8 cellular contexts compared by ENCODE assay signal in genomic region chr6:71287926-71288227, GRCh38.
DNase-seq lines count a peak whose midpoint lies in the region; ATAC-seq and TF ChIP-seq lines count a peak whose summit lies in the region.

No MANE protein-coding gene starts in this region.

- peak overlapping the region; percentile 32 for H3K27ac Mint-ChIP-seq in stimulated activated naive CD8-positive, alpha-beta T cell treated with anti-CD3 and anti-CD28 coated beads, Interleukin-15, Interleukin-2, amounts not matched to agents 100 ng/mL and 50 ng/mL, for 24 hours
- H3K27ac Mint-ChIP-seq in central memory CD8-positive, alpha-beta T cell (ENCODE audit: low read depth), result peak overlapping the region; percentile 84

- H3K9me3 Mint-ChIP-seq in stimulated activated naive CD8-positive, alpha-beta T cell treated with anti-CD3 and anti-CD28 coated beads, Interleukin-15, Interleukin-2, amounts not matched to agents 100 ng/mL and 50 ng/mL, for 24 hours, result no peaks in the 10 kb centered on the region
- H3K9me3 Mint-ChIP-seq in central memory CD8-positive, alpha-beta T cell, result no peaks in the 10 kb centered on the region

- no peaks in the 10 kb centered on the region for H3K27me3 Mint-ChIP-seq in stimulated activated naive CD8-positive, alpha-beta T cell treated with anti-CD3 and anti-CD28 coated beads, Interleukin-15, Interleukin-2, amounts not matched to agents 100 ng/mL and 50 ng/mL, for 24 hours
- H3K27me3 Mint-ChIP-seq in central memory CD8-positive, alpha-beta T cell, result no peaks in the 10 kb centered on the region

- H3K36me3 Mint-ChIP-seq in stimulated activated naive CD8-positive, alpha-beta T cell treated with anti-CD3 and anti-CD28 coated beads, Interleukin-15, Interleukin-2, amounts not matched to agents 100 ng/mL and 50 ng/mL, for 24 hours (ENCODE audit: low read depth), result peaks cover 5% of the 10 kb centered on the region
- H3K36me3 Mint-ChIP-seq in central memory CD8-positive, alpha-beta T cell (ENCODE audit: insufficient read depth), result peaks cover 3% of the 10 kb centered on the region

- H3K4me3 Mint-ChIP-seq in stimulated activated naive CD8-positive, alpha-beta T cell treated with anti-CD3 and anti-CD28 coated beads, Interleukin-15, Interleukin-2, amounts not matched to agents 100 ng/mL and 50 ng/mL, for 24 hours, result peak overlapping the region; percentile 75
- H3K4me3 Mint-ChIP-seq in central memory CD8-positive, alpha-beta T cell, result peak overlapping the region; percentile 83

- no peak for ATAC-seq in stimulated activated naive CD8-positive, alpha-beta T cell treated with anti-CD3 and anti-CD28 coated beads, Interleukin-15, Interleukin-2, amounts not matched to agents 100 U/mL and 50 U/mL, for 24 hours
- ATAC-seq in central memory CD8-positive, alpha-beta T cell (replicated peaks; ENCODE audit: extremely low read depth, poor library complexity, severe bottlenecking), result no peak
- no peak for ATAC-seq in GM19328 (IDR thresholded peaks at IDR 0.05; ENCODE audit: unreplicated experiment)
- no peak for ATAC-seq in HG02759 (IDR thresholded peaks at IDR 0.05; ENCODE audit: unreplicated experiment)

- H3K4me1 Mint-ChIP-seq in stimulated activated naive CD8-positive, alpha-beta T cell treated with anti-CD3 and anti-CD28 coated beads, Interleukin-15, Interleukin-2, amounts not matched to agents 100 ng/mL and 50 ng/mL, for 24 hours (ENCODE audit: low read depth), result peaks cover 42% of the 10 kb centered on the region
- peaks cover 42% of the 10 kb centered on the region for H3K4me1 Mint-ChIP-seq in central memory CD8-positive, alpha-beta T cell

- POLR2A ChIA-PET in HEK293T (lab: Yijun Ruan, JAX), result interaction anchor here (0.7 to 2.1 kb wide), 8 partner anchors 8 to 98 kb away, joined by 3 to 6 read pairs (median 4); no protein-coding TSS in a partner anchor

- no peak for DNase-seq in stimulated activated naive CD8-positive, alpha-beta T cell treated with anti-CD3 and anti-CD28 coated beads, Interleukin-15, Interleukin-2, amounts not matched to agents 100 U/mL and 50 U/mL, for 24 hours
- no peak for DNase-seq in central memory CD8-positive, alpha-beta T cell (ENCODE audit: low spot score in 2 of 2)
- DNase-seq in midbrain (lab: John Stamatoyannopoulos, UW) (peak; percentile 61), CD1c-positive myeloid dendritic cell (ENCODE audit: extremely low spot score) (no peak), HEK293T (ENCODE audit: extremely low spot score) (no peak)

- CTCF ChIA-PET in HEK293T (lab: Yijun Ruan, JAX), result interaction anchor here (0.6 to 0.9 kb wide), 3 partner anchors 7 to 21 kb away, joined by 3 to 4 read pairs (median 3); no protein-coding TSS in a partner anchor

TF ChIP-seq in HEK293T, 16 proteins besides CTCF, POLR2A, EP300 and RAD21:
- TF ChIP-seq CTBP1 (IDR thresholded peaks at IDR 0.05; ENCODE audit: borderline replicate concordance), result no peak
- no peak for TF ChIP-seq HDGF (IDR thresholded peaks at IDR 0.05; ENCODE audit: borderline replicate concordance)
- TF ChIP-seq FOXK2 (IDR thresholded peaks at IDR 0.05), result no peak
- no peak for TF ChIP-seq BHLHE40 (IDR thresholded peaks at IDR 0.05; ENCODE audit: borderline replicate concordance)
- no peak for TF ChIP-seq SUZ12 (IDR thresholded peaks at IDR 0.05)
- TF ChIP-seq FOXM1 (IDR thresholded peaks at IDR 0.05; ENCODE audit: borderline replicate concordance), result no peak
- TF ChIP-seq L3MBTL2 (conservative IDR thresholded peaks at IDR 0.05), result no peak
- no peak for TF ChIP-seq FOXA1 (IDR thresholded peaks at IDR 0.05)
- TF ChIP-seq, protein P1, sequence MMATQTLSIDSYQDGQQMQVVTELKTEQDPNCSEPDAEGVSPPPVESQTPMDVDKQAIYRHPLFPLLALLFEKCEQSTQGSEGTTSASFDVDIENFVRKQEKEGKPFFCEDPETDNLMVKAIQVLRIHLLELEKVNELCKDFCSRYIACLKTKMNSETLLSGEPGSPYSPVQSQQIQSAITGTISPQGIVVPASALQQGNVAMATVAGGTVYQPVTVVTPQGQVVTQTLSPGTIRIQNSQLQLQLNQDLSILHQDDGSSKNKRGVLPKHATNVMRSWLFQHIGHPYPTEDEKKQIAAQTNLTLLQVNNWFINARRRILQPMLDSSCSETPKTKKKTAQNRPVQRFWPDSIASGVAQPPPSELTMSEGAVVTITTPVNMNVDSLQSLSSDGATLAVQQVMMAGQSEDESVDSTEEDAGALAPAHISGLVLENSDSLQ (IDR thresholded peaks at IDR 0.05), result no peak
- TF ChIP-seq NFRKB (IDR thresholded peaks at IDR 0.05), result no peak
- TF ChIP-seq ARNT (IDR thresholded peaks at IDR 0.05), result no peak
- no peak for TF ChIP-seq LEF1 (IDR thresholded peaks at IDR 0.05; ENCODE audit: borderline replicate concordance)
- TF ChIP-seq ELF4 (IDR thresholded peaks at IDR 0.05), result no peak
- no peak for TF ChIP-seq ZNF384 (IDR thresholded peaks at IDR 0.05)
- TF ChIP-seq TARDBP (IDR thresholded peaks at IDR 0.05), result no peak
